ENCODE assay signal across 14 cellular contexts in genomic region chr22:28920757-28921584, GRCh38. TPM values are rescaled to one million over a fixed set of nuclear protein-coding genes. Genes with fewer than 3 reads are reported as not detected.
DNase-seq lines count a peak whose midpoint lies in the region; ATAC-seq and TF ChIP-seq lines count a peak whose summit lies in the region.
"Had no signal": no experiment of that assay in that cellular context is flagged by ENCODE, and none has a peak within 500 bp of the region (broad histone marks: within the 10 kb centered on the region; RNA-seq: fewer than 3 reads in every experiment).

No MANE protein-coding gene starts in this region.

- H3K27me3 ChIP-seq in BLaER1 (no peaks in the 10 kb centered on the region; the same call in 1 of the 2 replicates), GM23338 (ENCODE audit: insufficient read depth) (no peaks in the 10 kb centered on the region)
- H3K27me3 ChIP-seq: Peyer's patch had no signal

- H3K4me2 ChIP-seq in BLaER1 = peak overlapping the region; percentile 56
- no peak overlapping the region for H3K4me2 ChIP-seq in GM23338

- H3K36me3 ChIP-seq in BLaER1 (no peaks in the 10 kb centered on the region), GM23338 (ENCODE audit: insufficient read depth) (no peaks in the 10 kb centered on the region)
- H3K36me3 ChIP-seq: Peyer's patch had no signal

- no peaks in the 10 kb centered on the region for H3K27me3 Mint-ChIP-seq in GM23338 (ENCODE audit: insufficient read depth, low read depth, poor library complexity)
- no peaks in the 10 kb centered on the region for H3K27me3 Mint-ChIP-seq in mesothelial cell of epicardium (ENCODE audit: low read depth)
- peaks cover 79% of the 10 kb centered on the region for H3K27me3 Mint-ChIP-seq in activated CD8-positive, alpha-beta memory T cell treated with anti-CD3 and anti-CD28 coated beads, Interleukin-2, amount 10 ng/mL, durations not matched to agents 7 days and 5 days

- H3K4me3 Mint-ChIP-seq in GM23338 = no peak overlapping the region
- H3K4me3 Mint-ChIP-seq in mesothelial cell of epicardium = no peak overlapping the region
- H3K4me3 Mint-ChIP-seq in activated CD8-positive, alpha-beta memory T cell treated with anti-CD3 and anti-CD28 coated beads, Interleukin-2, amount 10 ng/mL, durations not matched to agents 7 days and 5 days = no peak overlapping the region
- H3K4me3 Mint-ChIP-seq: activated CD4-positive, alpha-beta memory T cell treated with anti-CD3 and anti-CD28 coated beads for 36 hours; activated T-helper 1 cell treated with anti-CD3 and anti-CD28 coated beads, Interleukin-12 subunit alpha, Interleukin-12 subunit beta, Interleukin-2, Interleukin-4 antibody, amounts not matched to agents 30 ng/mL and 10 ng/mL and 1 ng/mL, durations not matched to agents 14 hours and 24 hours and 36 hours; naive thymus-derived CD8-positive, alpha-beta T cell had no signal

- H4K20me1 ChIP-seq in BLaER1 = peaks cover 100% of the 10 kb centered on the region
- peaks cover 49% of the 10 kb centered on the region for H4K20me1 ChIP-seq in GM23338 (replicated peaks; ENCODE audit: insufficient read depth)

- H3K4me3 ChIP-seq in BLaER1 (no peak overlapping the region), GM23338 (no peak overlapping the region)
- H3K4me3 ChIP-seq: Peyer's patch had no signal

- H3K9ac ChIP-seq in BLaER1 = no peak overlapping the region; the same call in 1 of the 2 replicates

- H3K27ac Mint-ChIP-seq in GM23338 (no peak overlapping the region), mesothelial cell of epicardium (peak overlapping the region; percentile 98)
- no peak overlapping the region for H3K27ac Mint-ChIP-seq in activated CD8-positive, alpha-beta memory T cell treated with anti-CD3 and anti-CD28 coated beads, Interleukin-2, amount 10 ng/mL, durations not matched to agents 7 days and 5 days
- H3K27ac Mint-ChIP-seq: activated CD4-positive, alpha-beta memory T cell treated with anti-CD3 and anti-CD28 coated beads for 36 hours; activated T-helper 1 cell treated with anti-CD3 and anti-CD28 coated beads, Interleukin-12 subunit alpha, Interleukin-12 subunit beta, Interleukin-2, Interleukin-4 antibody, amounts not matched to agents 30 ng/mL and 10 ng/mL and 1 ng/mL, durations not matched to agents 14 hours and 24 hours and 36 hours; naive thymus-derived CD8-positive, alpha-beta T cell had no signal

- H3K4me1 ChIP-seq in BLaER1 (peaks cover 84% of the 10 kb centered on the region), GM23338 (ENCODE audit: insufficient read depth) (peaks cover 68% of the 10 kb centered on the region)

- H3K27ac ChIP-seq in BLaER1 (no peak overlapping the region), GM23338 (ENCODE audit: low read depth) (peak overlapping the region; percentile 30; the same call in 1 of the 2 replicates), caudate nucleus (ENCODE audit: low read depth, low read length) (peak overlapping the region; percentile 24)
- H3K27ac ChIP-seq: Peyer's patch had no signal

- H3K36me3 Mint-ChIP-seq in GM23338 (ENCODE audit: low read depth) = no peaks in the 10 kb centered on the region
- H3K36me3 Mint-ChIP-seq in mesothelial cell of epicardium = no peaks in the 10 kb centered on the region
- H3K36me3 Mint-ChIP-seq in activated CD8-positive, alpha-beta memory T cell treated with anti-CD3 and anti-CD28 coated beads, Interleukin-2, amount 10 ng/mL, durations not matched to agents 7 days and 5 days = no peaks in the 10 kb centered on the region
- H3K36me3 Mint-ChIP-seq: activated CD4-positive, alpha-beta memory T cell treated with anti-CD3 and anti-CD28 coated beads for 36 hours; naive thymus-derived CD8-positive, alpha-beta T cell had no signal

- TF ChIP-seq CTCF in GM23338 (conservative IDR thresholded peaks at IDR 0.05; ENCODE audit: low read depth in 2 of 2) = no peak
- no peak for TF ChIP-seq CTCF in mesothelial cell of epicardium (IDR thresholded peaks at IDR 0.05; ENCODE audit: unreplicated experiment)

- H3K9me3 Mint-ChIP-seq in GM23338 (no peaks in the 10 kb centered on the region), mesothelial cell of epicardium (no peaks in the 10 kb centered on the region)
- H3K9me3 Mint-ChIP-seq in activated CD8-positive, alpha-beta memory T cell treated with anti-CD3 and anti-CD28 coated beads, Interleukin-2, amount 10 ng/mL, durations not matched to agents 7 days and 5 days (ENCODE audit: low read depth) = no peaks in the 10 kb centered on the region
- H3K9me3 Mint-ChIP-seq: activated CD4-positive, alpha-beta memory T cell treated with anti-CD3 and anti-CD28 coated beads for 36 hours; activated T-helper 1 cell treated with anti-CD3 and anti-CD28 coated beads, Interleukin-12 subunit alpha, Interleukin-12 subunit beta, Interleukin-2, Interleukin-4 antibody, amounts not matched to agents 30 ng/mL and 10 ng/mL and 1 ng/mL, durations not matched to agents 14 hours and 24 hours and 36 hours; naive thymus-derived CD8-positive, alpha-beta T cell had no signal

- CTCF ChIA-PET in activated CD8-positive, alpha-beta memory T cell treated with anti-CD3 and anti-CD28 coated beads, Interleukin-2, amount 10 ng/mL, durations not matched to agents 7 days and 5 days (lab: Charles Lee) = no interaction called here

- peak; percentile 30 for DNase-seq in GM23338 (ENCODE audit: low spot score)
- DNase-seq in caudate nucleus (lab: John Stamatoyannopoulos, UW) = no peak
- no peak for DNase-seq in mesothelial cell of epicardium (ENCODE audit: low spot score in 2 of 2, unreplicated experiment in 2 of 2)
- no peak for DNase-seq in activated CD4-positive, alpha-beta T cell treated with anti-CD3 and anti-CD28 coated beads, Interleukin-2, amount 50 U/mL, for 48 hours
- DNase-seq in RKO (ENCODE audit: low spot score) = no peak
- DNase-seq in A172 (ENCODE audit: low spot score) = no peak
- DNase-seq in activated CD8-positive, alpha-beta memory T cell treated with anti-CD3 and anti-CD28 coated beads, Interleukin-2, amount 10 ng/mL, durations not matched to agents 7 days and 5 days = no peak
- DNase-seq: activated CD4-positive, alpha-beta memory T cell treated with anti-CD3 and anti-CD28 coated beads for 36 hours; naive thymus-derived CD8-positive, alpha-beta T cell; NCI-H2029; NCI-H748 treated with DMSO at 0.1 percent for 48 hours; Peyer's patch had no signal

- peaks cover 6% of the 10 kb centered on the region for H3F3A ChIP-seq in GM23338 (replicated peaks; ENCODE audit: low read depth)

- H3K4me1 Mint-ChIP-seq in GM23338 (peaks cover 73% of the 10 kb centered on the region), mesothelial cell of epicardium (peaks cover 86% of the 10 kb centered on the region)
- H3K4me1 Mint-ChIP-seq in activated CD8-positive, alpha-beta memory T cell treated with anti-CD3 and anti-CD28 coated beads, Interleukin-2, amount 10 ng/mL, durations not matched to agents 7 days and 5 days = no peaks in the 10 kb centered on the region

- H2AFZ ChIP-seq in GM23338 = no peak overlapping the region

- H3K9me3 ChIP-seq in BLaER1 = no peaks in the 10 kb centered on the region
- H3K9me3 ChIP-seq: Peyer's patch had no signal

- peaks cover 100% of the 10 kb centered on the region for H3K79me2 ChIP-seq in GM23338 (replicated peaks; ENCODE audit: insufficient read depth)

- H3K9me2 ChIP-seq in GM23338 (ENCODE audit: insufficient read depth) = no peaks in the 10 kb centered on the region

- ATAC-seq in GM23338 = peak; percentile 13
- no peak for ATAC-seq in activated CD8-positive, alpha-beta memory T cell treated with anti-CD3 and anti-CD28 coated beads, Interleukin-2, amount 10 ng/mL, durations not matched to agents 7 days and 5 days

TF ChIP-seq in GM23338, 12 proteins besides CTCF, POLR2A, EP300 and RAD21 (continues in another document):
- no peak for TF ChIP-seq NANOG (IDR thresholded peaks at IDR 0.05; ENCODE audit: borderline replicate concordance)
- TF ChIP-seq JUNB (IDR thresholded peaks at IDR 0.05; ENCODE audit: unreplicated experiment) = no peak
- no peak for TF ChIP-seq EZH2phosphoT487 (IDR thresholded peaks at IDR 0.05; ENCODE audit: unreplicated experiment)
- no peak for TF ChIP-seq CREB1 (CRISPR knock-in tag; IDR thresholded peaks at IDR 0.05; ENCODE audit: low read depth)
- no peak for TF ChIP-seq ZNF114 (CRISPR knock-in tag; IDR thresholded peaks at IDR 0.05)
- TF ChIP-seq ETS1 (IDR thresholded peaks at IDR 0.05) = no peak
- no peak for TF ChIP-seq ZNF331 (CRISPR knock-in tag; IDR thresholded peaks at IDR 0.05; ENCODE audit: low read depth)
- TF ChIP-seq STAT1 (IDR thresholded peaks at IDR 0.05; ENCODE audit: unreplicated experiment) = no peak

RNA-seq across cellular contexts. Expression of gene ZNRF3, which starts 37.6 kb away (rescaled TPM):
- 28.9 and 32.2 TPM in 2 replicates for total RNA-seq in GM23338 (2014; rRNA removed; shearing (Covaris generic))
- polyA plus RNA-seq in GM23338 (2016; fragmentation: Nextera tagmentation; extraction: Ambion mirVana) = 11.1 and 12.3 TPM in 2 replicates
- total RNA-seq in mesothelial cell of epicardium = 35.9 to 37.3 TPM (median 36.4 TPM) in 3 replicates
- total RNA-seq in A172 (2014; rRNA removed; shearing (Covaris generic)) = 3.0 and 3.8 TPM in 2 replicates
- total RNA-seq in activated CD8-positive, alpha-beta memory T cell treated with anti-CD3 and anti-CD28 coated beads, Interleukin-2, amount 10 ng/mL, durations not matched to agents 7 days and 5 days = under 1 TPM; 0.26 to 0.79 TPM
